ENCODE assay signal across 8 cellular contexts in the genomic region with DNA sequence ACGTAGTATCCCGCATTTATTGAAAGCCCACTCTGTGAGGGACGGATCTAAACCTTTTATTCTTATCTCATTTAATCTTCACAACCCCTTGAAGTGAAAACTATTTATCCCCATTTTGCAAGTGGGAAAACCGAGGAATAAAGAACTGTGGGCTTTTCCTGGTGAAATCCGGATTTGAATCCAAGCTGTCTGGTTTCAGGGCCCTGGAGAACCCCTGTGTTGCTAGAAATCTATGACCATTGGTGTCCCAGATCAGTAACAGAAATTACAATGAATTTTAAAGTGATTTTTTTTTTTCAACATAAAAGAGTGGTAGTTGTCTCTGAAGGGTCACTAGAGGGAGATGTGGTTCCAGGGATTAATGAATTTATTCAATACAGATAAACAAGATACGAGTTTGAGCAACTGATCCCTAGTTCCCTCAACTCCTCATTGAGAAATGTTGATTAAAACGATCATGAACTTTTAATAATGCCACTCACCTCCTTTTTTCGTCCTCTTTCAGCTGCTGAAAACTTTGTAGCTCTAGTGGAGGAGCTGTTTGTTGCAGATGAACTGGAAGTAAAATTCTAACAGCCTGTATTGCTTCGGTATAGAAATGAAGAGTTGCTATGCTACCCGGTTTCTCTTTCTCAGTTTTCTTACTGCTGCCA. TPM values are rescaled to one million over a fixed set of nuclear protein-coding genes. Genes with fewer than 3 reads are reported as not detected.
A peak's percentile ranks its signal among the peaks of the same experiment; 100 is the strongest.
DNase-seq lines count a peak whose midpoint lies in the region; ATAC-seq lines count a peak whose summit lies in the region.

No MANE protein-coding gene starts in this region.

- no peak for ATAC-seq in GM18868 (IDR thresholded peaks at IDR 0.05; ENCODE audit: unreplicated experiment)
- no peak for ATAC-seq in HG03378 (IDR thresholded peaks at IDR 0.05; ENCODE audit: unreplicated experiment)

- POLR2A ChIA-PET in activated CD4-positive, alpha-beta memory T cell treated with anti-CD3 and anti-CD28 coated beads for 36 hours (lab: Charles Lee) = interaction anchor here (1.1 to 2.7 kb wide), 5 partner anchors 20 to 37 kb away, joined by 3 to 9 read pairs (median 5); a partner anchor contains a TSS

- H4K20me1 ChIP-seq in Karpas-422 (ENCODE audit: insufficient read depth, low read depth, low read length) = peaks cover 12% of the 10 kb centered on the region; the same call in 1 of the 2 replicates

- H3K27ac Mint-ChIP-seq in activated CD4-positive, alpha-beta memory T cell treated with anti-CD3 and anti-CD28 coated beads for 36 hours = peak overlapping the region; percentile 100

- H3K27ac ChIP-seq in Karpas-422 (ENCODE audit: low read length) = peak overlapping the region; percentile 87

- peak; percentile 58 for DNase-seq in NCI-H2171 treated with DMSO at 0.1 percent for 48 hours (lab: John Stamatoyannopoulos, UW)
- no peak for DNase-seq in NCI-H2171 (lab: John Stamatoyannopoulos, UW)
- peak; percentile 48 for DNase-seq in Karpas-422
- no peak for DNase-seq in activated CD4-positive, alpha-beta memory T cell treated with anti-CD3 and anti-CD28 coated beads for 36 hours
- peak; percentile 47 for DNase-seq in glomerular visceral epithelial cell (ENCODE audit: extremely low spot score)

- H3K9ac ChIP-seq in Karpas-422 (ENCODE audit: low read length) (peak overlapping the region; percentile 98), skeletal muscle satellite cell (ENCODE audit: low read depth, low read length) (peak overlapping the region; percentile 98)

- no peaks in the 10 kb centered on the region for H3K9me2 ChIP-seq in Karpas-422 (replicated peaks; ENCODE audit: insufficient read depth, low read length)

- peaks cover 38% of the 10 kb centered on the region for H3K79me2 ChIP-seq in Karpas-422 (ENCODE audit: low read length)

- no peaks in the 10 kb centered on the region for H3K9me3 Mint-ChIP-seq in activated CD4-positive, alpha-beta memory T cell treated with anti-CD3 and anti-CD28 coated beads for 36 hours

- H3K9me3 ChIP-seq in Karpas-422 (ENCODE audit: low read length) (no peaks in the 10 kb centered on the region), skeletal muscle satellite cell (replicated peaks; ENCODE audit: low read length) (no peaks in the 10 kb centered on the region)

- H3K27me3 Mint-ChIP-seq in activated CD4-positive, alpha-beta memory T cell treated with anti-CD3 and anti-CD28 coated beads for 36 hours = peaks cover 4% of the 10 kb centered on the region

- no peak overlapping the region for H2AFZ ChIP-seq in Karpas-422 (ENCODE audit: low read length)

- H3K4me1 Mint-ChIP-seq in activated CD4-positive, alpha-beta memory T cell treated with anti-CD3 and anti-CD28 coated beads for 36 hours (ENCODE audit: low read depth) = peaks cover 59% of the 10 kb centered on the region

- H3K36me3 Mint-ChIP-seq in activated CD4-positive, alpha-beta memory T cell treated with anti-CD3 and anti-CD28 coated beads for 36 hours = peaks cover 56% of the 10 kb centered on the region

- H3K36me3 ChIP-seq in Karpas-422 (ENCODE audit: insufficient read depth, low read length) (peaks cover 39% of the 10 kb centered on the region), skeletal muscle satellite cell (ENCODE audit: insufficient read depth, low read length) (peaks cover 41% of the 10 kb centered on the region)

- H3K4me2 ChIP-seq in Karpas-422 (ENCODE audit: low read depth, low read length, poor library complexity, severe bottlenecking) (peak overlapping the region; percentile 94), skeletal muscle satellite cell (ENCODE audit: low read length) (peak overlapping the region; percentile 87)

- intact Hi-C loops in activated CD4-positive, alpha-beta memory T cell treated with anti-CD3 and anti-CD28 coated beads for 36 hours (cut with micrococcal nuclease) = loop anchor here (1.0 to 10.0 kb wide), 9 partner anchors 10 to 555 kb away; a partner anchor contains a TSS

- H3K4me1 ChIP-seq in Karpas-422 (ENCODE audit: low read length) = peaks cover 49% of the 10 kb centered on the region
- H3K4me1 ChIP-seq in skeletal muscle satellite cell (ENCODE audit: control insufficient read depth, insufficient read depth, low read length) = peaks cover 27% of the 10 kb centered on the region

- H3K27me3 ChIP-seq in Karpas-422 (ENCODE audit: low read length) (no peaks in the 10 kb centered on the region), skeletal muscle satellite cell (ENCODE audit: control insufficient read depth, insufficient read depth, low read length) (no peaks in the 10 kb centered on the region)

- peak overlapping the region; percentile 100 for H3K4me3 Mint-ChIP-seq in activated CD4-positive, alpha-beta memory T cell treated with anti-CD3 and anti-CD28 coated beads for 36 hours

- CTCF ChIA-PET in activated CD4-positive, alpha-beta memory T cell treated with anti-CD3 and anti-CD28 coated beads for 36 hours (lab: Charles Lee) = interaction anchor here (0.6 to 7.6 kb wide), 35 partner anchors 10 to 672 kb away, joined by 3 to 50 read pairs (median 4); a partner anchor contains a TSS

- H3K4me3 ChIP-seq in Karpas-422 (ENCODE audit: low read length) (peak overlapping the region; percentile 95), skeletal muscle satellite cell (ENCODE audit: low read length) (peak overlapping the region; percentile 92)

RNA-seq across cellular contexts. Expression of a gene that starts 0.9 kb away (rescaled TPM):
- total RNA-seq in Karpas-422 (2014; rRNA removed; shearing (Covaris generic); ENCODE audit: low replicate concordance) = 102 and 107 TPM in 2 replicates
- total RNA-seq in activated CD4-positive, alpha-beta memory T cell treated with anti-CD3 and anti-CD28 coated beads for 36 hours = 100 to 1,000 TPM; 510 to 515 TPM
- 241 and 250 TPM in 2 replicates for total RNA-seq in skeletal muscle satellite cell (2012; rRNA removed)

RNA-seq across cellular contexts. Expression of a gene that starts 28.4 kb away (rescaled TPM):
- total RNA-seq in Karpas-422 (2014; rRNA removed; shearing (Covaris generic); ENCODE audit: low replicate concordance) = not detected in 2 replicates
- 1 to 10 TPM; 2.0 to 2.7 TPM for total RNA-seq in activated CD4-positive, alpha-beta memory T cell treated with anti-CD3 and anti-CD28 coated beads for 36 hours
- total RNA-seq in skeletal muscle satellite cell (2012; rRNA removed) = 0.25 and 2.2 TPM in 2 replicates

RNA-seq across cellular contexts. Expression of a gene that starts 28.5 kb away (rescaled TPM):
- 0.30 and 0.72 TPM in 2 replicates for total RNA-seq in Karpas-422 (2014; rRNA removed; shearing (Covaris generic); ENCODE audit: low replicate concordance)
- 10 to 100 TPM; 23.3 to 27.6 TPM for total RNA-seq in activated CD4-positive, alpha-beta memory T cell treated with anti-CD3 and anti-CD28 coated beads for 36 hours
- 7.6 and 11.7 TPM in 2 replicates for total RNA-seq in skeletal muscle satellite cell (2012; rRNA removed)

Comparison
In these comparisons a context has a peak if more than half of its experiments do, and no peak if none do; other contexts are left out.
1. DNase-seq: peak in NCI-H2171 treated with DMSO at 0.1 percent for 48 hours (single experiment), Karpas-422 (single experiment) and glomerular visceral epithelial cell (single experiment); none in NCI-H2171 (single experiment) and activated CD4-positive, alpha-beta memory T cell treated with anti-CD3 and anti-CD28 coated beads for 36 hours (single experiment).
2. RNA of a gene that starts 28.5 kb away (total RNA-seq): 23.3 to 27.6 TPM in activated CD4-positive, alpha-beta memory T cell treated with anti-CD3 and anti-CD28 coated beads for 36 hours; 0.30 to 0.72 TPM in Karpas-422; every median in the first group is over 10 times any median in the second.